27 cellular contexts compared by ENCODE assay signal in the genomic region with DNA sequence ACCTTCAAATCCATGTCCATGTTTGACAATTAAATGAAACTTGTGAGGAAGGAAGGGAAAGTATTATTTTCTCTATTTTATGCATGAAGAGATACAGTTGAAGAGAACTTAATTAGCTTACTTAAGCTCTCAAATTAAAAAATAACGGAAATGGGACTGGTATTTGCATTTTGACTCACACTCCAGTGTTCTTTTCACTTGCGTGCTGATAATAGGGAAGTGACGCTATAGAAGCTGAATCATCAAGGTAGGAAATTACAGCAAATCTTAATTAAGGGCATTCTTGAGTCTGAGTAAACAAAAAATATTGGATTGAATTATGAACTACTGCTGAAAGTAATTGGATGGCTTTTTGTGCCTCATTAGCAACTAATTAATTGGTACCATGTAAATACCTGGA. TPM values are rescaled to one million over a fixed set of nuclear protein-coding genes. Genes with fewer than 3 reads are reported as not detected.
"Had no signal": no experiment of that assay in that cellular context is flagged by ENCODE, and none has a peak within 500 bp of the region (broad histone marks: within the 10 kb centered on the region; RNA-seq: fewer than 3 reads in every experiment).

No MANE protein-coding gene starts in this region.

- ATAC-seq: activated CD8-positive, alpha-beta T cell treated with anti-CD3 and anti-CD28 coated beads for 36 hours; body of pancreas; gastroesophageal sphincter; heart right ventricle; left ventricle myocardium superior; naive thymus-derived CD4-positive, alpha-beta T cell; stimulated activated naive CD8-positive, alpha-beta T cell treated with anti-CD3 and anti-CD28 coated beads, Interleukin-15, Interleukin-2, amounts not matched to agents 100 U/mL and 50 U/mL, for 24 hours had no signal

- DNase-seq: activated CD4-positive, alpha-beta T cell treated with anti-CD3 and anti-CD28 coated beads for 48 hours; activated CD4-positive, CD25-positive, alpha-beta regulatory T cell; activated CD8-positive, alpha-beta T cell treated with anti-CD3 and anti-CD28 coated beads for 36 hours; activated naive CD4-positive, alpha-beta T cell treated with Interleukin-2 at 50 U/mL for 16 hours; activated naive CD8-positive, alpha-beta T cell treated with anti-CD3 and anti-CD28 coated beads, Interleukin-2, amount 10 ng/mL, durations not matched to agents 7 days and 5 days; activated T-cell treated with anti-CD3 and anti-CD28 coated beads, Interleukin-2, amount 50 U/mL, for 1 hour; amygdala; body of pancreas; caudate nucleus; dorsolateral prefrontal cortex; heart right ventricle; immature natural killer cell; left ventricle myocardium superior; naive thymus-derived CD4-positive, alpha-beta T cell; stimulated activated CD4-positive, alpha-beta T cell treated with anti-CD3 and anti-CD28 coated beads, Interleukin-2, amount 100 ng/mL, for 24 hours; stimulated activated naive CD8-positive, alpha-beta T cell treated with anti-CD3 and anti-CD28 coated beads, Interleukin-15, Interleukin-2, amounts not matched to agents 100 U/mL and 50 U/mL, for 24 hours; substantia nigra; T-helper 9 cell; uterus had no signal

- H3K4me1 Mint-ChIP-seq: activated naive CD8-positive, alpha-beta T cell treated with anti-CD3 and anti-CD28 coated beads, Interleukin-2, amount 10 ng/mL, durations not matched to agents 7 days and 5 days; immature natural killer cell; naive thymus-derived CD4-positive, alpha-beta T cell had no signal

- H3K36me3 Mint-ChIP-seq: activated naive CD8-positive, alpha-beta T cell treated with anti-CD3 and anti-CD28 coated beads, Interleukin-2, amount 10 ng/mL, durations not matched to agents 7 days and 5 days; immature natural killer cell had no signal

- H3K27ac ChIP-seq: body of pancreas, dorsolateral prefrontal cortex, gastroesophageal sphincter, heart right ventricle, prostate gland, right atrium auricular region, tibial nerve, uterus had no signal

- H3K9me3 ChIP-seq: body of pancreas, gastroesophageal sphincter, heart right ventricle, prostate gland, right atrium auricular region, tibial nerve, uterus had no signal

- H3K9me3 Mint-ChIP-seq: activated CD8-positive, alpha-beta T cell treated with anti-CD3 and anti-CD28 coated beads for 36 hours; activated naive CD8-positive, alpha-beta T cell treated with anti-CD3 and anti-CD28 coated beads, Interleukin-2, amount 10 ng/mL, durations not matched to agents 7 days and 5 days; activated T-helper 2 cell treated with anti-CD3 and anti-CD28 coated beads, Interferon-gamma antibody, Interleukin-2, Interleukin-4, amounts not matched to agents 10 μg/mL and 5 μg/mL and 100 μg/mL, durations not matched to agents 14 hours and 24 hours and 36 hours; naive thymus-derived CD4-positive, alpha-beta T cell had no signal

- H3K4me3 ChIP-seq: body of pancreas, dorsolateral prefrontal cortex, gastroesophageal sphincter, heart right ventricle, prostate gland, right atrium auricular region, tibial nerve, uterus had no signal

- H3K4me3 Mint-ChIP-seq: activated CD8-positive, alpha-beta T cell treated with anti-CD3 and anti-CD28 coated beads for 36 hours; activated naive CD8-positive, alpha-beta T cell treated with anti-CD3 and anti-CD28 coated beads, Interleukin-2, amount 10 ng/mL, durations not matched to agents 7 days and 5 days; immature natural killer cell; naive thymus-derived CD4-positive, alpha-beta T cell had no signal

- H3K36me3 ChIP-seq: gastroesophageal sphincter, heart right ventricle, prostate gland, right atrium auricular region, tibial nerve, uterus had no signal

- H3K27ac Mint-ChIP-seq: activated CD8-positive, alpha-beta T cell treated with anti-CD3 and anti-CD28 coated beads for 36 hours; activated naive CD8-positive, alpha-beta T cell treated with anti-CD3 and anti-CD28 coated beads, Interleukin-2, amount 10 ng/mL, durations not matched to agents 7 days and 5 days; activated T-helper 2 cell treated with anti-CD3 and anti-CD28 coated beads, Interferon-gamma antibody, Interleukin-2, Interleukin-4, amounts not matched to agents 10 μg/mL and 5 μg/mL and 100 μg/mL, durations not matched to agents 14 hours and 24 hours and 36 hours; immature natural killer cell; naive thymus-derived CD4-positive, alpha-beta T cell had no signal

- H3K4me1 ChIP-seq: body of pancreas, gastroesophageal sphincter, heart right ventricle, prostate gland, right atrium auricular region, tibial nerve, uterus had no signal

- H3K27me3 ChIP-seq: body of pancreas, dorsolateral prefrontal cortex, gastroesophageal sphincter, heart right ventricle, right atrium auricular region, tibial nerve, uterus had no signal

RNA-seq across cellular contexts. Expression of a gene that starts 44.0 kb away (rescaled TPM):
- total RNA-seq: activated CD8-positive, alpha-beta T cell treated with anti-CD3 and anti-CD28 coated beads for 36 hours; activated naive CD8-positive, alpha-beta T cell treated with anti-CD3 and anti-CD28 coated beads, Interleukin-2, amount 10 ng/mL, durations not matched to agents 7 days and 5 days; activated T-helper 2 cell treated with anti-CD3 and anti-CD28 coated beads, Interferon-gamma antibody, Interleukin-2, Interleukin-4, amounts not matched to agents 10 μg/mL and 5 μg/mL and 100 μg/mL, durations not matched to agents 14 hours and 24 hours and 36 hours; body of pancreas; dorsolateral prefrontal cortex; gastroesophageal sphincter; heart right ventricle; left ventricle myocardium superior; mucosa of gallbladder; naive thymus-derived CD4-positive, alpha-beta T cell; osteocyte; prostate gland; right atrium auricular region; tibial nerve; uterus had no signal
- polyA plus RNA-seq: esophagus; heart right ventricle; immature natural killer cell; naive thymus-derived CD4-positive, alpha-beta T cell had no signal
